In the genomic region with DNA sequence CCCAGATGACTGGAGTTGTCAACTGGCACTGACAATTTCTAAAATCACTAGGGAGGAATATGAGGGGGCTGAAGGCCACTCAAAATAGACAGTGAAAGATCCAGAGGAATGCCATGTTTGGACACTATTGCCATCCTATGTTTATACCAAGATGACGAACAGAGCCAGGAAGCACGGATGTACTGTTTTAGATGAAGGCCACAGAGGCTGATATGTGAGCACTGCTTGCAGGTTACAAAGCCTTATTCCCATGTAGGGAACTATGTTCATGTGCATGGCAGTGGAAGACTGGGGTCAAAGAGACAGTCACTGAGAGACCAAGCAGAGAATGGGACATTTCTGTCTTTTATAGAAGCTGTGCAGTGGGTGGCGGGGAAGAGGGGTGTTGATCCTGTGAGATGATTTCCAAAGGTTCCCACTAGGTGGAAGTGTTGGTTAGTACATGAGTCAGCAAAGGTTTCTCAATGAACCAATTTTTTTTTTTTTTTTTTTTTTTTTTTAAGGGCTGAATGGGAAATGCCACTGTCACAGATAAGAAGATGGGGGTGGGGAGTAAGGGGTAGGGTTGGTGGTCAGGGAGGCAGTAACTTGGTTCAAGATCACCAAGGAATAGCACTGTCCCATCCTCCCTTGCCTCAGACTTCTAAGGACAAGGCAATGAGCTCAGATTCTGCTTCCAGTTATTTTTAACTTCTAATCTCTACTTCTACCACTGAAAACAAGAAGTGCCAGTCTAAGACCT, we compare ENCODE assay signal across 8 cellular contexts. TPM values are rescaled to one million over a fixed set of nuclear protein-coding genes. Genes with fewer than 3 reads are reported as not detected.
DNase-seq lines count a peak whose midpoint lies in the region; ATAC-seq and TF ChIP-seq lines count a peak whose summit lies in the region.

No MANE protein-coding gene starts in this region.

- 42 to 49% methylated on average over 3 of the region's 3 CpGs for WGBS in body of pancreas, 2 donors
- WGBS in testis, 2 donors = 46 to 62% methylated on average over 3 of the region's 3 CpGs

- TF ChIP-seq CTCF in AG10803 (conservative IDR thresholded peaks at IDR 0.05; ENCODE audit: low read length) (peak; percentile 63), GM13976 (IDR thresholded peaks at IDR 0.05; ENCODE audit: borderline replicate concordance, control extremely low read depth, extremely low read depth, insufficient read depth, missing control alignments) (no peak), body of pancreas (IDR thresholded peaks at IDR 0.05) (peak; percentile 7 to 89 (median 68)), testis (IDR thresholded peaks at IDR 0.05) (peak in 2 of 3 experiments; percentile 48 to 52)

- TF ChIP-seq POLR2A in body of pancreas (IDR thresholded peaks at IDR 0.05) (no peak), testis (IDR thresholded peaks at IDR 0.05) (no peak)

- H3K27me3 ChIP-seq in body of pancreas (no peaks in the 10 kb centered on the region), testis (no peaks in the 10 kb centered on the region)

- H3K27ac ChIP-seq in body of pancreas (peak overlapping the region in 1 of 4 donors; percentile 8), testis (no peak overlapping the region)

- intact Hi-C loops in body of pancreas (cut with DNase I) = no loop called here
- intact Hi-C loops in testis (cut with DNase I; ENCODE audit: low total_unique reads) = loop anchor here (5.0 kb wide), 1 partner anchor 1066 kb away; no protein-coding TSS in a partner anchor

- H3K4me3 ChIP-seq in AG10803 (ENCODE audit: low read length) (no peak overlapping the region), body of pancreas (no peak overlapping the region), testis (no peak overlapping the region)

- peak; percentile 93 for ATAC-seq in body of pancreas
- ATAC-seq in GM18517 (IDR thresholded peaks at IDR 0.05; ENCODE audit: unreplicated experiment) = no peak
- ATAC-seq in GM21367 (IDR thresholded peaks at IDR 0.05; ENCODE audit: unreplicated experiment) = no peak

- H3K9me3 ChIP-seq in body of pancreas (no peaks in the 10 kb centered on the region), testis (no peaks in the 10 kb centered on the region)

- H3K4me1 ChIP-seq in body of pancreas (peaks cover 6% of the 10 kb centered on the region), testis (peaks cover 4% of the 10 kb centered on the region)

- DNase-seq in AG10803 (ENCODE audit: low read depth) (peak; percentile 48), GM13976 (ENCODE audit: low spot score) (peak; percentile 13), NCI-H226 (peak; percentile 6), body of pancreas (peak; percentile 49 to 64 (median 54)), inferior parietal cortex (ENCODE audit: extremely low spot score) (peak; percentile 75), testis (peak; percentile 49)

- in situ Hi-C loops in GM13976 (cut with MboI; ENCODE audit: low sequenced_read_pairs, unreplicated experiment) = loop anchor here (10.0 kb wide), 1 partner anchor 334 kb away; no protein-coding TSS in a partner anchor

- H3K36me3 ChIP-seq in body of pancreas (replicated peaks in 1 of 2; ENCODE audit: insufficient read depth in 1 of 2, low read depth in 2 of 2) (no peaks in the 10 kb centered on the region), testis (ENCODE audit: low read depth, missing control alignments) (no peaks in the 10 kb centered on the region)

RNA-seq across cellular contexts. Expression of gene MOCS1, which starts 46.7 kb away (rescaled TPM):
- total RNA-seq in body of pancreas = 10 to 100 TPM; 15.0 to 21.1 TPM
- total RNA-seq in testis = 10 to 100 TPM; 16.8 to 17.9 TPM
- polyA plus RNA-seq in testis (ENCODE audit: insufficient read depth, low read depth, low replicate concordance) = 11.8 TPM

Comparison
In these comparisons a context has a peak if more than half of its experiments do, and no peak if none do; other contexts are left out.
1. DNase-seq: peak in every context shown above with its lines; median percentile 75 in inferior parietal cortex; 54 in body of pancreas; 49 in testis; 48 in AG10803; 13 in GM13976; 6 in NCI-H226.